Comparison of ENCODE assay signal across 8 cellular contexts in the genomic region with DNA sequence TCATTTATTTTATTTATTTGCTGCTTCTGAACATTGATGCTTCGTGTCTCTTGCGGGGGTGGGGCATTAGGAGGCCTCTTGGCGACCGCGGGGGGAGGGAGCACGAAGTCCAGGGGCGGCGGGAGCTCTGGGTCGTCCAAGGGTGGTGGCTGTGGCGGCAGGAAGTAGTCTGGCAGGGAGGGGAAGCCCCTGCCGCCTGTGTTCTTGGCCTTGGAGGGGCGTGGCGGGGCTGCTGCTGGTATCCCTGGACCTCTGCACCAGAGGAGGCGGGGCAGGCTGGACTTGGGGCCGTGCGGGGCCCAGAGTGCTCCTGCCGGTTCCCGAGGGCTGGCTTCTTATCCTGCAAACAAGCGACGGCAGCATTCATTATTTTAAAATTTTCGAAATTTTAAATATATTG.
DNase-seq lines count a peak whose midpoint lies in the region; ATAC-seq and TF ChIP-seq lines count a peak whose summit lies in the region.

No MANE protein-coding gene starts in this region.

- H3K9me3 ChIP-seq in T-helper 17 cell (ENCODE audit: control insufficient read depth, low read length, poor library complexity, severe bottlenecking) (no peaks in the 10 kb centered on the region), lower lobe of right lung (no peaks in the 10 kb centered on the region)

- H3K4me1 ChIP-seq in lower lobe of right lung: no peaks in the 10 kb centered on the region

- peaks cover 6% of the 10 kb centered on the region for H3K27me3 Mint-ChIP-seq in T-helper 17 cell

- no peaks in the 10 kb centered on the region for H3K36me3 ChIP-seq in lower lobe of right lung

- no peaks in the 10 kb centered on the region for H3K36me3 Mint-ChIP-seq in T-helper 17 cell (ENCODE audit: low read depth)

- peak overlapping the region; percentile 25 for H3K4me3 Mint-ChIP-seq in T-helper 17 cell

- peak; percentile 59 for DNase-seq in GM13977 (ENCODE audit: low spot score)
- no peak for DNase-seq in T-helper 17 cell
- DNase-seq in lower lobe of right lung: no peak
- DNase-seq in 8988T: no peak
- no peak for DNase-seq in NCI-H1105 (lab: John Stamatoyannopoulos, UW)
- DNase-seq in amygdala (lab: John Stamatoyannopoulos, UW): no peak

- in situ Hi-C loops in GM13977 (cut with MboI; ENCODE audit: low pct_unique_long_range_greater_than_20kb, low sequenced_read_pairs, unreplicated experiment): no loop called here

- no peak overlapping the region for H3K27ac Mint-ChIP-seq in T-helper 17 cell

- peak overlapping the region; percentile 19 for H3K4me3 ChIP-seq in lower lobe of right lung

- TF ChIP-seq CTCF in GM13977 (IDR thresholded peaks at IDR 0.05; ENCODE audit: extremely low read depth, insufficient read depth, missing control alignments): no peak
- TF ChIP-seq CTCF in lower lobe of right lung (IDR thresholded peaks at IDR 0.05): no peak

- H3K27ac ChIP-seq in lower lobe of right lung: no peak overlapping the region

- intact Hi-C loops in lower lobe of right lung (cut with DNase I): no loop called here

- peak; percentile 99 for ATAC-seq in GM21825 (IDR thresholded peaks at IDR 0.05; ENCODE audit: unreplicated experiment)
- no peak for ATAC-seq in T-helper 17 cell
- peak; percentile 37 to 44 for ATAC-seq in lower lobe of right lung
- ATAC-seq in GM19324 (IDR thresholded peaks at IDR 0.05; ENCODE audit: low FRiP score, unreplicated experiment): no peak

- H3K27me3 ChIP-seq in lower lobe of right lung (ENCODE audit: low read depth): no peaks in the 10 kb centered on the region

- no peaks in the 10 kb centered on the region for H3K4me1 Mint-ChIP-seq in T-helper 17 cell

Comparison
In these comparisons a context has a peak if more than half of its experiments do, and no peak if none do; other contexts are left out.
1. ATAC-seq: peak in GM21825 (single experiment) and lower lobe of right lung (2 of 2); none in T-helper 17 cell (single experiment) and GM19324 (single experiment).